1 cellular context compared by ENCODE assay signal in the genomic region with DNA sequence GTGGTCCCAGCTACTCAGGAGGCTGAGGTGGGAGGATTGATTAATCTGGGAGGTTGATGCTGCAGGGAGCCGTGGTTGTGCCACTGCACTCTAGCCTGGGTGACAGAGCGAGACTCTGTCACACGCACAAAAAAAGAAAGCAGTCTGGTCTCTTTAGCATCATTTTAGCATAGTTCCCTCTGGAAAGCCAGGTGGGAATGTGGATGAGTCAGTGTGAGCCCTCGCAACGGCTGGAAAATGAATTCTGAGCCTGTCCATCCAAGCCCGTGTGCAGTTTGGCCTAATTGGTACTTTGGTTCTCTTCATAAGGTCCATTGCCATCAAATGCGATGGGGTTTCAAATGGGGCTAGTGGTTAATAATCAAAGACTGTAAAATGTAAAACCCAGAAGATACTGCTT.
TF ChIP-seq lines count a peak whose summit lies in the region.

No MANE protein-coding gene starts in this region.

TF ChIP-seq in A549, 52 proteins besides CTCF, POLR2A, EP300 and RAD21 (continued from another document):
- TF ChIP-seq, protein P1, sequence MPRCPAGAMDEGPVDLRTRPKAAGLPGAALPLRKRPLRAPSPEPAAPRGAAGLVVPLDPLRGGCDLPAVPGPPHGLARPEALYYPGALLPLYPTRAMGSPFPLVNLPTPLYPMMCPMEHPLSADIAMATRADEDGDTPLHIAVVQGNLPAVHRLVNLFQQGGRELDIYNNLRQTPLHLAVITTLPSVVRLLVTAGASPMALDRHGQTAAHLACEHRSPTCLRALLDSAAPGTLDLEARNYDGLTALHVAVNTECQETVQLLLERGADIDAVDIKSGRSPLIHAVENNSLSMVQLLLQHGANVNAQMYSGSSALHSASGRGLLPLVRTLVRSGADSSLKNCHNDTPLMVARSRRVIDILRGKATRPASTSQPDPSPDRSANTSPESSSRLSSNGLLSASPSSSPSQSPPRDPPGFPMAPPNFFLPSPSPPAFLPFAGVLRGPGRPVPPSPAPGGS (IDR thresholded peaks at IDR 0.05): no peak
